ENCODE assay signal across 33 cellular contexts in the genomic region with DNA sequence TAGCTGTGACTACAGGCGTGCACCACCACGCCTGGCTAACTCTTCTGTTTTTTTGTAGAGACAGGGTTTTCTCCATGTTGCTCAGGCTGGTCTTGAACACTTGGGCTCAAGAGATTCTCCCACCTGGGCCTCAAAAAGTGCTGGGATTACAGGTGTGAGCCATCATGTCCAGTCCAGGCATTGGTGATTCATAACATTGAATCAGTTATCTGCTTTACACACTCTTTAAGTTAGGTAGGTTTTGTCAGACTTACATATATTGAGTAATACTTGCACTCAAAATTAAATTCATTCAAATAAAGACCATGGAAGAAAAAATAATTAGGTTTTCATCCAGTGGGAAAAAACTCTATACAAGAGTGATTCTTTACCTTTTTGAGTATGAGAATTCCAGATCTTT.
"Had no signal": no experiment of that assay in that cellular context is flagged by ENCODE, and none has a peak within 500 bp of the region (broad histone marks: within the 10 kb centered on the region; RNA-seq: fewer than 3 reads in every experiment).

No MANE protein-coding gene starts in this region.

- H3K27ac ChIP-seq: adrenal gland, ascending aorta, body of pancreas, brain microvascular endothelial cell, breast epithelium, cardiac muscle cell had no signal

- FAIRE-seq: astrocyte had no signal

- H3K27me3 ChIP-seq: adrenal gland, ascending aorta, body of pancreas, brain microvascular endothelial cell, breast epithelium, cardiac muscle cell had no signal

- H3K36me3 ChIP-seq: adrenal gland, ascending aorta, brain microvascular endothelial cell, breast epithelium, cardiac muscle cell had no signal

- H3K4me1 ChIP-seq: ascending aorta, body of pancreas, breast epithelium had no signal

- ATAC-seq: activated naive CD4-positive, alpha-beta T cell treated with anti-CD3 and anti-CD28 coated beads, Interleukin-2, amount 50 U/mL, for 72 hours; activated naive CD8-positive, alpha-beta T cell treated with anti-CD3 and anti-CD28 coated beads, Interleukin-2, amount 50 U/mL, for 24 hours; activated T-cell treated with anti-CD3 and anti-CD28 coated beads, Interleukin-2, amount 50 U/mL, for 4 hours; activated T-cell treated with anti-CD3 and anti-CD28 coated beads, Interleukin-2, amount 50 U/mL, for 72 hours; activated T-helper 17 cell treated with anti-CD3 and anti-CD28 coated beads, Interleukin-2, amount 50 U/mL, for 72 hours; body of pancreas had no signal

- H3K4me3 ChIP-seq: adrenal gland, ascending aorta, body of pancreas, breast epithelium, cardiac muscle cell had no signal

- H3K9me3 ChIP-seq: adrenal gland, ascending aorta, body of pancreas, breast epithelium had no signal

- DNase-seq: activated effector memory CD4-positive, alpha-beta T cell treated with anti-CD3 and anti-CD28 coated beads, Interleukin-2, amount 50 U/mL, for 16 hours; activated effector memory CD4-positive, alpha-beta T cell treated with Interleukin-2 at 50 U/mL for 16 hours; activated gamma-delta T cell; activated gamma-delta T cell treated with Interleukin-2 at 50 U/mL for 16 hours; activated naive CD4-positive, alpha-beta T cell; activated naive CD4-positive, alpha-beta T cell treated with anti-CD3 and anti-CD28 coated beads for 36 hours; activated naive CD4-positive, alpha-beta T cell treated with anti-CD3 and anti-CD28 coated beads, Interleukin-2, amount 10 ng/mL, durations not matched to agents 7 days and 5 days; activated naive CD4-positive, alpha-beta T cell treated with anti-CD3 and anti-CD28 coated beads, Interleukin-2, amount 50 U/mL, for 16 hours; activated naive CD4-positive, alpha-beta T cell treated with Interleukin-2 at 50 U/mL for 16 hours; activated naive CD8-positive, alpha-beta T cell treated with anti-CD3 and anti-CD28 coated beads for 36 hours; activated naive CD8-positive, alpha-beta T cell treated with anti-CD3 and anti-CD28 coated beads, Interleukin-2, amount 10 ng/mL, durations not matched to agents 7 days and 5 days; activated naive CD8-positive, alpha-beta T cell treated with anti-CD3 and anti-CD28 coated beads, Interleukin-2, amount 50 U/mL, for 24 hours; activated T-cell treated with anti-CD3 and anti-CD28 coated beads, Interleukin-2, amount 50 U/mL, for 1 hour; activated T-cell treated with anti-CD3 and anti-CD28 coated beads, Interleukin-2, amount 50 U/mL, for 24 hours; activated T-cell treated with anti-CD3 and anti-CD28 coated beads, Interleukin-2, amount 50 U/mL, for 4 hours; activated T-cell treated with anti-CD3 and anti-CD28 coated beads, Interleukin-2, amount 50 U/mL, for 48 hours; activated T-cell treated with anti-CD3 and anti-CD28 coated beads, Interleukin-2, amount 50 U/mL, for 72 hours; adrenal gland; amniotic stem cell; amygdala; anterior cingulate cortex; aorta; body of pancreas; brain microvascular endothelial cell; caudate nucleus; central memory CD4-positive, alpha-beta T cell; cerebellar nuclear complex had no signal
